In genomic region chr1:158150512-158150911, GRCh38 we compare ENCODE assay signal across 2 cellular contexts.
TF ChIP-seq lines count a peak whose summit lies in the region.

No MANE protein-coding gene starts in this region.

TF ChIP-seq in HepG2, 621 proteins besides CTCF, POLR2A, EP300 and RAD21 (continued from another document):
- no peak for TF ChIP-seq HCFC1 (IDR thresholded peaks at IDR 0.05; ENCODE audit: low read depth, low read length)
- no peak for TF ChIP-seq TSC22D2 (CRISPR knock-in tag; IDR thresholded peaks at IDR 0.05; ENCODE audit: borderline replicate concordance)
- no peak for TF ChIP-seq ZFP36L1 (CRISPR knock-in tag; IDR thresholded peaks at IDR 0.05)
- TF ChIP-seq HNF1A (IDR thresholded peaks at IDR 0.05; ENCODE audit: low read depth), result no peak
- no peak for TF ChIP-seq HNF1A (CRISPR knock-in tag; IDR thresholded peaks at IDR 0.05; ENCODE audit: borderline replicate concordance)
- no peak for TF ChIP-seq IKZF1 (IDR thresholded peaks at IDR 0.05)
- no peak for TF ChIP-seq ETS1 (CRISPR knock-in tag; IDR thresholded peaks at IDR 0.05)
- TF ChIP-seq ETV6 (CRISPR knock-in tag; conservative IDR thresholded peaks at IDR 0.05), result no peak
- TF ChIP-seq ATF3 (CRISPR knock-in tag; IDR thresholded peaks at IDR 0.05), result no peak
- TF ChIP-seq HES4 (CRISPR knock-in tag; IDR thresholded peaks at IDR 0.05; ENCODE audit: borderline replicate concordance), result no peak
- TF ChIP-seq ZSCAN9 (CRISPR knock-in tag; IDR thresholded peaks at IDR 0.05; ENCODE audit: borderline replicate concordance), result no peak
- TF ChIP-seq ZMYM2 (CRISPR knock-in tag; IDR thresholded peaks at IDR 0.05), result no peak
- TF ChIP-seq, protein P1, sequence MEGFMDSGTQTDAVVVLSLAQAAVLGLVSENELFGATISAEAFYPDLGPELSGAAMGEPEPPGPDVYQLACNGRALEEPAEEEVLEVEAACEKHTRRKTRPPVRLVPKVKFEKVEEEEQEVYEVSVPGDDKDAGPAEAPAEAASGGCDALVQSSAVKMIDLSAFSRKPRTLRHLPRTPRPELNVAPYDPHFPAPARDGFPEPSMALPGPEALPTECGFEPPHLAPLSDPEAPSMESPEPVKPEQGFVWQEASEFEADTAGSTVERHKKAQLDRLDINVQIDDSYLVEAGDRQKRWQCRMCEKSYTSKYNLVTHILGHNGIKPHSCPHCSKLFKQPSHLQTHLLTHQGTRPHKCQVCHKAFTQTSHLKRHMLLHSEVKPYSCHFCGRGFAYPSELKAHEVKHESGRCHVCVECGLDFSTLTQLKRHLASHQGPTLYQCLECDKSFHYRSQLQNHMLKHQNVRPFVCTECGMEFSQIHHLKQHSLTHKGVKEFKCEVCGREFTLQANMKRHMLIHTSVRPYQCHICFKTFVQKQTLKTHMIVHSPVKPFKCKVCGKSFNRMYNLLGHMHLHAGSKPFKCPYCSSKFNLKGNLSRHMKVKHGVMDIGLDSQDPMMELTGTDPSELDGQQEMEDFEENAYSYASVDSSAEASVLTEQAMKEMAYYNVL (CRISPR knock-in tag; IDR thresholded peaks at IDR 0.05; ENCODE audit: borderline replicate concordance), result no peak
- no peak for TF ChIP-seq IKZF5 (CRISPR knock-in tag; IDR thresholded peaks at IDR 0.05)
- TF ChIP-seq SRSF4 (IDR thresholded peaks at IDR 0.05; ENCODE audit: low read depth, low read length, poor library complexity, severe bottlenecking), result no peak
- TF ChIP-seq SETDB1 (CRISPR knock-in tag; IDR thresholded peaks at IDR 0.05; ENCODE audit: borderline replicate concordance), result no peak
- no peak for TF ChIP-seq ZNF333 (CRISPR knock-in tag; IDR thresholded peaks at IDR 0.05; ENCODE audit: borderline replicate concordance)
- no peak for TF ChIP-seq MAFG (CRISPR knock-in tag; IDR thresholded peaks at IDR 0.05)

TF ChIP-seq in HEK293T, 16 proteins besides CTCF, POLR2A, EP300 and RAD21 (continued from another document):
- no peak for TF ChIP-seq SP1 (IDR thresholded peaks at IDR 0.05)
- TF ChIP-seq LEF1 (IDR thresholded peaks at IDR 0.05; ENCODE audit: borderline replicate concordance), result no peak
- no peak for TF ChIP-seq ZNF384 (IDR thresholded peaks at IDR 0.05)
- TF ChIP-seq CTBP1 (IDR thresholded peaks at IDR 0.05; ENCODE audit: borderline replicate concordance), result no peak
- TF ChIP-seq SUZ12 (IDR thresholded peaks at IDR 0.05), result no peak
- no peak for TF ChIP-seq PKNOX1 (IDR thresholded peaks at IDR 0.05)
- no peak for TF ChIP-seq FOXM1 (IDR thresholded peaks at IDR 0.05; ENCODE audit: borderline replicate concordance)
- TF ChIP-seq FOXK2 (IDR thresholded peaks at IDR 0.05), result no peak
- no peak for TF ChIP-seq ARNT (IDR thresholded peaks at IDR 0.05)
- TF ChIP-seq L3MBTL2 (conservative IDR thresholded peaks at IDR 0.05), result no peak
- no peak for TF ChIP-seq ELF4 (IDR thresholded peaks at IDR 0.05)
- no peak for TF ChIP-seq BHLHE40 (IDR thresholded peaks at IDR 0.05; ENCODE audit: borderline replicate concordance)
